In the genomic region with DNA sequence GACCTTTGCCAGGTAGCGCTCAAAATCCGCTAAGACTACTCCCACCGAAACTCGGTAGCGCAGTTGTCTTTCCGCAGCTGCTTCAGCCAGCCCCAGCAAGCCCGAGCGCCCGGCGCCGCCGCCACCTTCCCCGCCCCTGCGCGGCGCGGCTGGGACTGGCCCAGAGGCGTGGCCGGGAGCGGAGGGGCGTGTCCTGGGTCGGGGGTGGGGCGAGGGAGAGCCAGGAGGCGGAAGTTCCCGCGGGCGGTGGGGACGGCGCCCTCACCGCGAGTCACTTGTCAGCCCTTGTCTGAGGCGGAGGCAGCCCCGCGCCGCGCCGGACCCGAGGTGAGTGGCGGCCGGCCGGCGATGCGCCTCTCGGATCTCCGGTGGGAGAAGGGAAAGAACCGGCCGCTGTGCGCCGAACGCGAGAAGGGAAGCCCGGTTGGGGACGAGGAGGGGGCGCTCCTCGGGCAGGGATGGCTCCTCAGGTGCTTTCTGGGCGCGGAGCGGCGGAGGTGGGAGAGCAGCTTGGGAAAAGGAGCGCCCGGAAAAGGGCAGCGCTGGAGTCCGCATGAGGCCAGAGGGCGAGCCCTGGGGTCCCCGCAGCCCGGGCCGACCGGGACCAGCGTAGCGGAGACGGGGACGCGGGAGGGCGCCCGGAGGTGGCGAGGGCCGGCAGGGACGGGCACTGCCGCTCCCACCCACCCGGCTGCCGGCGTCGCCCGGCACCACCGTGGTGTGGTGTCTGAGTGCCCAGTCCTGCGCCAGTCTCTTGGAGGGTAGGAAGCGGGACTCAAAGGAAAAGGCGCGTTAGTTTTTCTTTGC, we compare ENCODE assay signal across 1 cellular context.
TF ChIP-seq lines count a peak whose summit lies in the region.

A gene with protein sequence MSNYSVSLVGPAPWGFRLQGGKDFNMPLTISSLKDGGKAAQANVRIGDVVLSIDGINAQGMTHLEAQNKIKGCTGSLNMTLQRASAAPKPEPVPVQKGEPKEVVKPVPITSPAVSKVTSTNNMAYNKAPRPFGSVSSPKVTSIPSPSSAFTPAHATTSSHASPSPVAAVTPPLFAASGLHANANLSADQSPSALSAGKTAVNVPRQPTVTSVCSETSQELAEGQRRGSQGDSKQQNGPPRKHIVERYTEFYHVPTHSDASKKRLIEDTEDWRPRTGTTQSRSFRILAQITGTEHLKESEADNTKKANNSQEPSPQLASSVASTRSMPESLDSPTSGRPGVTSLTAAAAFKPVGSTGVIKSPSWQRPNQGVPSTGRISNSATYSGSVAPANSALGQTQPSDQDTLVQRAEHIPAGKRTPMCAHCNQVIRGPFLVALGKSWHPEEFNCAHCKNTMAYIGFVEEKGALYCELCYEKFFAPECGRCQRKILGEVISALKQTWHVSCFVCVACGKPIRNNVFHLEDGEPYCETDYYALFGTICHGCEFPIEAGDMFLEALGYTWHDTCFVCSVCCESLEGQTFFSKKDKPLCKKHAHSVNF (plus strand): TSS at position 274 of the 807 bp plus-strand sequence. CDS start 3,347 bp downstream, outside the sequence.

TF ChIP-seq in K562, 482 proteins besides CTCF, POLR2A, EP300 and RAD21 (continued from another document and continues in another):
- TF ChIP-seq, protein P1, sequence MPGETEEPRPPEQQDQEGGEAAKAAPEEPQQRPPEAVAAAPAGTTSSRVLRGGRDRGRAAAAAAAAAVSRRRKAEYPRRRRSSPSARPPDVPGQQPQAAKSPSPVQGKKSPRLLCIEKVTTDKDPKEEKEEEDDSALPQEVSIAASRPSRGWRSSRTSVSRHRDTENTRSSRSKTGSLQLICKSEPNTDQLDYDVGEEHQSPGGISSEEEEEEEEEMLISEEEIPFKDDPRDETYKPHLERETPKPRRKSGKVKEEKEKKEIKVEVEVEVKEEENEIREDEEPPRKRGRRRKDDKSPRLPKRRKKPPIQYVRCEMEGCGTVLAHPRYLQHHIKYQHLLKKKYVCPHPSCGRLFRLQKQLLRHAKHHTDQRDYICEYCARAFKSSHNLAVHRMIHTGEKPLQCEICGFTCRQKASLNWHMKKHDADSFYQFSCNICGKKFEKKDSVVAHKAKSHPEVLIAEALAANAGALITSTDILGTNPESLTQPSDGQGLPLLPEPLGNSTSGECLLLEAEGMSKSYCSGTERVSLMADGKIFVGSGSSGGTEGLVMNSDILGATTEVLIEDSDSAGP (CRISPR knock-in tag; IDR thresholded peaks at IDR 0.05): no peak
- no peak for TF ChIP-seq ZNF224 (CRISPR knock-in tag; IDR thresholded peaks at IDR 0.05)
- TF ChIP-seq, protein P2, sequence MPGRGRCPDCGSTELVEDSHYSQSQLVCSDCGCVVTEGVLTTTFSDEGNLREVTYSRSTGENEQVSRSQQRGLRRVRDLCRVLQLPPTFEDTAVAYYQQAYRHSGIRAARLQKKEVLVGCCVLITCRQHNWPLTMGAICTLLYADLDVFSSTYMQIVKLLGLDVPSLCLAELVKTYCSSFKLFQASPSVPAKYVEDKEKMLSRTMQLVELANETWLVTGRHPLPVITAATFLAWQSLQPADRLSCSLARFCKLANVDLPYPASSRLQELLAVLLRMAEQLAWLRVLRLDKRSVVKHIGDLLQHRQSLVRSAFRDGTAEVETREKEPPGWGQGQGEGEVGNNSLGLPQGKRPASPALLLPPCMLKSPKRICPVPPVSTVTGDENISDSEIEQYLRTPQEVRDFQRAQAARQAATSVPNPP (IDR thresholded peaks at IDR 0.05; ENCODE audit: borderline replicate concordance, insufficient read depth, insufficient read length): no peak
- TF ChIP-seq, protein P3, sequence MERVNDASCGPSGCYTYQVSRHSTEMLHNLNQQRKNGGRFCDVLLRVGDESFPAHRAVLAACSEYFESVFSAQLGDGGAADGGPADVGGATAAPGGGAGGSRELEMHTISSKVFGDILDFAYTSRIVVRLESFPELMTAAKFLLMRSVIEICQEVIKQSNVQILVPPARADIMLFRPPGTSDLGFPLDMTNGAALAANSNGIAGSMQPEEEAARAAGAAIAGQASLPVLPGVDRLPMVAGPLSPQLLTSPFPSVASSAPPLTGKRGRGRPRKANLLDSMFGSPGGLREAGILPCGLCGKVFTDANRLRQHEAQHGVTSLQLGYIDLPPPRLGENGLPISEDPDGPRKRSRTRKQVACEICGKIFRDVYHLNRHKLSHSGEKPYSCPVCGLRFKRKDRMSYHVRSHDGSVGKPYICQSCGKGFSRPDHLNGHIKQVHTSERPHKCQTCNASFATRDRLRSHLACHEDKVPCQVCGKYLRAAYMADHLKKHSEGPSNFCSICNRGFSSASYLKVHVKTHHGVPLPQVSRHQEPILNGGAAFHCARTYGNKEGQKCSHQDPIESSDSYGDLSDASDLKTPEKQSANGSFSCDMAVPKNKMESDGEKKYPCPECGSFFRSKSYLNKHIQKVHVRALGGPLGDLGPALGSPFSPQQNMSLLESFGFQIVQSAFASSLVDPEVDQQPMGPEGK (CRISPR knock-in tag; IDR thresholded peaks at IDR 0.05; ENCODE audit: borderline replicate concordance): no peak
- no peak for TF ChIP-seq GATAD2B (IDR thresholded peaks at IDR 0.05; ENCODE audit: borderline replicate concordance)
- TF ChIP-seq, protein P4, sequence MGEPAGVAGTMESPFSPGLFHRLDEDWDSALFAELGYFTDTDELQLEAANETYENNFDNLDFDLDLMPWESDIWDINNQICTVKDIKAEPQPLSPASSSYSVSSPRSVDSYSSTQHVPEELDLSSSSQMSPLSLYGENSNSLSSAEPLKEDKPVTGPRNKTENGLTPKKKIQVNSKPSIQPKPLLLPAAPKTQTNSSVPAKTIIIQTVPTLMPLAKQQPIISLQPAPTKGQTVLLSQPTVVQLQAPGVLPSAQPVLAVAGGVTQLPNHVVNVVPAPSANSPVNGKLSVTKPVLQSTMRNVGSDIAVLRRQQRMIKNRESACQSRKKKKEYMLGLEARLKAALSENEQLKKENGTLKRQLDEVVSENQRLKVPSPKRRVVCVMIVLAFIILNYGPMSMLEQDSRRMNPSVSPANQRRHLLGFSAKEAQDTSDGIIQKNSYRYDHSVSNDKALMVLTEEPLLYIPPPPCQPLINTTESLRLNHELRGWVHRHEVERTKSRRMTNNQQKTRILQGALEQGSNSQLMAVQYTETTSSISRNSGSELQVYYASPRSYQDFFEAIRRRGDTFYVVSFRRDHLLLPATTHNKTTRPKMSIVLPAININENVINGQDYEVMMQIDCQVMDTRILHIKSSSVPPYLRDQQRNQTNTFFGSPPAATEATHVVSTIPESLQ (CRISPR knock-in tag; IDR thresholded peaks at IDR 0.05): no peak
- no peak for TF ChIP-seq ZNF134 (CRISPR knock-in tag; conservative IDR thresholded peaks at IDR 0.05)
- TF ChIP-seq ZNF76 (CRISPR knock-in tag; IDR thresholded peaks at IDR 0.05; ENCODE audit: borderline replicate concordance): no peak
- peak; percentile 78 for TF ChIP-seq FIP1L1 (IDR thresholded peaks at IDR 0.05; ENCODE audit: low read depth, low read length, poor library complexity, severe bottlenecking)
- no peak for TF ChIP-seq RNF2 (IDR thresholded peaks at IDR 0.05)
- peak; percentile 86 for TF ChIP-seq ELF1 (tag; IDR thresholded peaks at IDR 0.05)
- TF ChIP-seq, protein P5, sequence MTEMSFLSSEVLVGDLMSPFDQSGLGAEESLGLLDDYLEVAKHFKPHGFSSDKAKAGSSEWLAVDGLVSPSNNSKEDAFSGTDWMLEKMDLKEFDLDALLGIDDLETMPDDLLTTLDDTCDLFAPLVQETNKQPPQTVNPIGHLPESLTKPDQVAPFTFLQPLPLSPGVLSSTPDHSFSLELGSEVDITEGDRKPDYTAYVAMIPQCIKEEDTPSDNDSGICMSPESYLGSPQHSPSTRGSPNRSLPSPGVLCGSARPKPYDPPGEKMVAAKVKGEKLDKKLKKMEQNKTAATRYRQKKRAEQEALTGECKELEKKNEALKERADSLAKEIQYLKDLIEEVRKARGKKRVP (CRISPR knock-in tag; IDR thresholded peaks at IDR 0.05): no peak
- TF ChIP-seq GABPB1 (CRISPR knock-in tag; IDR thresholded peaks at IDR 0.05): peak; percentile 75
- no peak for TF ChIP-seq BACH1 (tag; IDR thresholded peaks at IDR 0.05)
- peak; percentile 84 for TF ChIP-seq HMGN3 (IDR thresholded peaks at IDR 0.05; ENCODE audit: borderline replicate concordance, extremely low read depth, insufficient read length, low read depth, low read length)
- no peak for TF ChIP-seq ZNF445 (CRISPR knock-in tag; IDR thresholded peaks at IDR 0.05; ENCODE audit: low read depth)
- TF ChIP-seq NCOA1 (IDR thresholded peaks at IDR 0.05; ENCODE audit: low read depth): no peak
- peak; percentile 76; the same call in 1 of the 2 replicates for TF ChIP-seq GATAD2A (IDR thresholded peaks at IDR 0.05)
- no peak for TF ChIP-seq FUS (optimal IDR thresholded peaks at IDR 0.05; ENCODE audit: low read depth, low read length)
- TF ChIP-seq POLR2B (IDR thresholded peaks at IDR 0.05; ENCODE audit: low read depth, partially characterized antibody): peak; percentile 96
- TF ChIP-seq, protein P6, sequence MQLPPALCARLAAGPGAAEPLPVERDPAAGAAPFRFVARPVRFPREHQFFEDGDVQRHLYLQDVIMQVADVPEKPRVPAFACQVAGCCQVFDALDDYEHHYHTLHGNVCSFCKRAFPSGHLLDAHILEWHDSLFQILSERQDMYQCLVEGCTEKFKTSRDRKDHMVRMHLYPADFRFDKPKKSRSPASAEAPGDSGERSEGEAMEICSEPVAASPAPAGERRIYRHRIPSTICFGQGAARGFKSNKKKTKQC (CRISPR knock-in tag; IDR thresholded peaks at IDR 0.05): no peak
- no peak for TF ChIP-seq TEAD2 (tag; IDR thresholded peaks at IDR 0.05)
- TF ChIP-seq, protein P7, sequence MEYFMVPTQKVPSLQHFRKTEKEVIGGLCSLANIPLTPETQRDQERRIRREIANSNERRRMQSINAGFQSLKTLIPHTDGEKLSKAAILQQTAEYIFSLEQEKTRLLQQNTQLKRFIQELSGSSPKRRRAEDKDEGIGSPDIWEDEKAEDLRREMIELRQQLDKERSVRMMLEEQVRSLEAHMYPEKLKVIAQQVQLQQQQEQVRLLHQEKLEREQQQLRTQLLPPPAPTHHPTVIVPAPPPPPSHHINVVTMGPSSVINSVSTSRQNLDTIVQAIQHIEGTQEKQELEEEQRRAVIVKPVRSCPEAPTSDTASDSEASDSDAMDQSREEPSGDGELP (CRISPR knock-in tag; IDR thresholded peaks at IDR 0.05; ENCODE audit: borderline replicate concordance): peak; percentile 71; the same call in 1 of the 2 replicates
- TF ChIP-seq, protein P8, sequence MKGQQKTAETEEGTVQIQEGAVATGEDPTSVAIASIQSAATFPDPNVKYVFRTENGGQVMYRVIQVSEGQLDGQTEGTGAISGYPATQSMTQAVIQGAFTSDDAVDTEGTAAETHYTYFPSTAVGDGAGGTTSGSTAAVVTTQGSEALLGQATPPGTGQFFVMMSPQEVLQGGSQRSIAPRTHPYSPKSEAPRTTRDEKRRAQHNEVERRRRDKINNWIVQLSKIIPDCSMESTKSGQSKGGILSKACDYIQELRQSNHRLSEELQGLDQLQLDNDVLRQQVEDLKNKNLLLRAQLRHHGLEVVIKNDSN (CRISPR knock-in tag; IDR thresholded peaks at IDR 0.05): no peak
- TF ChIP-seq, protein P9, sequence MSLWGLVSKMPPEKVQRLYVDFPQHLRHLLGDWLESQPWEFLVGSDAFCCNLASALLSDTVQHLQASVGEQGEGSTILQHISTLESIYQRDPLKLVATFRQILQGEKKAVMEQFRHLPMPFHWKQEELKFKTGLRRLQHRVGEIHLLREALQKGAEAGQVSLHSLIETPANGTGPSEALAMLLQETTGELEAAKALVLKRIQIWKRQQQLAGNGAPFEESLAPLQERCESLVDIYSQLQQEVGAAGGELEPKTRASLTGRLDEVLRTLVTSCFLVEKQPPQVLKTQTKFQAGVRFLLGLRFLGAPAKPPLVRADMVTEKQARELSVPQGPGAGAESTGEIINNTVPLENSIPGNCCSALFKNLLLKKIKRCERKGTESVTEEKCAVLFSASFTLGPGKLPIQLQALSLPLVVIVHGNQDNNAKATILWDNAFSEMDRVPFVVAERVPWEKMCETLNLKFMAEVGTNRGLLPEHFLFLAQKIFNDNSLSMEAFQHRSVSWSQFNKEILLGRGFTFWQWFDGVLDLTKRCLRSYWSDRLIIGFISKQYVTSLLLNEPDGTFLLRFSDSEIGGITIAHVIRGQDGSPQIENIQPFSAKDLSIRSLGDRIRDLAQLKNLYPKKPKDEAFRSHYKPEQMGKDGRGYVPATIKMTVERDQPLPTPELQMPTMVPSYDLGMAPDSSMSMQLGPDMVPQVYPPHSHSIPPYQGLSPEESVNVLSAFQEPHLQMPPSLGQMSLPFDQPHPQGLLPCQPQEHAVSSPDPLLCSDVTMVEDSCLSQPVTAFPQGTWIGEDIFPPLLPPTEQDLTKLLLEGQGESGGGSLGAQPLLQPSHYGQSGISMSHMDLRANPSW (CRISPR knock-in tag; IDR thresholded peaks at IDR 0.05): no peak
- no peak for TF ChIP-seq NR2F6 (CRISPR knock-in tag; IDR thresholded peaks at IDR 0.05)
- TF ChIP-seq NFRKB (IDR thresholded peaks at IDR 0.05; ENCODE audit: low read depth): peak; percentile 38; the same call in 1 of the 2 replicates
- no peak for TF ChIP-seq SNRNP70 (optimal IDR thresholded peaks at IDR 0.05; ENCODE audit: low read depth, low read length)
- no peak for TF ChIP-seq ZNF253 (CRISPR knock-in tag; conservative IDR thresholded peaks at IDR 0.05)
- peak; percentile 36 for TF ChIP-seq FOSL1 (tag; conservative IDR thresholded peaks at IDR 0.05)
- no peak for TF ChIP-seq SMAD2 (IDR thresholded peaks at IDR 0.05; ENCODE audit: low read depth, low read length)
- no peak for TF ChIP-seq NFIX (CRISPR knock-in tag; IDR thresholded peaks at IDR 0.05; ENCODE audit: low read depth)
